In genomic region chr9:115637661-115638060, GRCh38 we compare ENCODE assay signal across 21 cellular contexts.
DNase-seq lines count a peak whose midpoint lies in the region; FAIRE-seq and TF ChIP-seq lines count a peak whose summit lies in the region.
"Had no signal": no experiment of that assay in that cellular context is flagged by ENCODE, and none has a peak within 500 bp of the region (broad histone marks: within the 10 kb centered on the region; RNA-seq: fewer than 3 reads in every experiment).

No MANE protein-coding gene starts in this region.

- peak; percentile 39 for DNase-seq in AG10803 (ENCODE audit: low read depth)
- DNase-seq in GM23248, result peak; percentile 21
- DNase-seq in astrocyte (ENCODE audit: low read depth), result peak; percentile 28
- DNase-seq in fibroblast of the aortic adventitia (ENCODE audit: low read depth), result peak; percentile 64
- no peak for DNase-seq in 8988T
- no peak for DNase-seq in COR-L47 (lab: John Stamatoyannopoulos, UW)
- DNase-seq in NCI-H2196 treated with DMSO at 0.1 percent for 48 hours (lab: John Stamatoyannopoulos, UW; ENCODE audit: unreplicated experiment), result no peak
- DNase-seq: Caco-2; CD8-positive, alpha-beta memory T cell; GDM1; HCEC 1CT; KBM-7 had no signal

- H2AFZ ChIP-seq in GM23248 (no peak overlapping the region), astrocyte (ENCODE audit: low read depth, low read length) (no peak overlapping the region)
- H2AFZ ChIP-seq: GM23338 had no signal

- H3K4me2 ChIP-seq in GM23248 (ENCODE audit: unreplicated experiment) (no peak overlapping the region), astrocyte (ENCODE audit: low read length) (no peak overlapping the region)
- H3K4me2 ChIP-seq: BLaER1 treated with 17β-estradiol and CSF1 and Interleukin-3, amounts not matched to agents 10 nM and 100 nM; GM23338 had no signal

- in situ Hi-C loops in GM23248 (cut with MboI), result no loop called here

- H3K4me3 ChIP-seq in AG10803 (ENCODE audit: low read length), result no peak overlapping the region
- H3K4me3 ChIP-seq in GM23248, result no peak overlapping the region
- no peak overlapping the region for H3K4me3 ChIP-seq in astrocyte (ENCODE audit: insufficient read depth, low read depth, low read length)
- no peak overlapping the region for H3K4me3 ChIP-seq in fibroblast of the aortic adventitia (ENCODE audit: low read depth, low read length)
- H3K4me3 ChIP-seq: BLaER1 treated with 17β-estradiol and CSF1 and Interleukin-3, amounts not matched to agents 10 nM and 100 nM; GM23338 had no signal

- no peak overlapping the region for H3K27ac ChIP-seq in GM23248
- no peak overlapping the region for H3K27ac ChIP-seq in astrocyte (ENCODE audit: low read depth, low read length)
- H3K27ac ChIP-seq: BLaER1 treated with 17β-estradiol and CSF1 and Interleukin-3, amounts not matched to agents 10 nM and 100 nM; HL-60 had no signal

- H3F3A ChIP-seq in GM23248 (ENCODE audit: insufficient read depth), result peaks cover 28% of the 10 kb centered on the region

- H3K9me2 ChIP-seq in GM23248 (ENCODE audit: insufficient read depth), result no peaks in the 10 kb centered on the region

- no peaks in the 10 kb centered on the region for H3K9me3 ChIP-seq in GM23248 (ENCODE audit: low read depth)
- no peaks in the 10 kb centered on the region for H3K9me3 ChIP-seq in astrocyte (ENCODE audit: insufficient read depth, low read depth, low read length)
- H3K9me3 ChIP-seq: BLaER1 treated with 17β-estradiol and CSF1 and Interleukin-3, amounts not matched to agents 10 nM and 100 nM; Caco-2 had no signal

- H3K27me3 Mint-ChIP-seq in astrocyte (ENCODE audit: low read depth, unreplicated experiment), result no peaks in the 10 kb centered on the region
- H3K27me3 Mint-ChIP-seq: IgD-negative memory B cell had no signal

- no peaks in the 10 kb centered on the region for H3K9me3 Mint-ChIP-seq in astrocyte (ENCODE audit: unreplicated experiment)
- H3K9me3 Mint-ChIP-seq: GM23338, IgD-negative memory B cell had no signal

- TF ChIP-seq CTCF in AG10803 (conservative IDR thresholded peaks at IDR 0.05; ENCODE audit: low read length), result no peak
- no peak for TF ChIP-seq CTCF in astrocyte (IDR thresholded peaks at IDR 0.05; ENCODE audit: insufficient read depth, low read depth, low read length)
- no peak for TF ChIP-seq CTCF in fibroblast of the aortic adventitia (IDR thresholded peaks at IDR 0.05; ENCODE audit: insufficient read depth, low read length)

- H3K4me1 Mint-ChIP-seq in astrocyte (ENCODE audit: low read depth, unreplicated experiment), result peaks cover 52% of the 10 kb centered on the region
- H3K4me1 Mint-ChIP-seq: B cell; CD8-positive, alpha-beta memory T cell; GM23338; IgD-negative memory B cell had no signal

- H3K79me2 ChIP-seq in GM23248 (ENCODE audit: insufficient read depth) (no peaks in the 10 kb centered on the region), astrocyte (ENCODE audit: insufficient read depth, low read length) (no peaks in the 10 kb centered on the region)

- H3K36me3 Mint-ChIP-seq in astrocyte (ENCODE audit: low read depth, unreplicated experiment), result no peaks in the 10 kb centered on the region
- H3K36me3 Mint-ChIP-seq: CD8-positive, alpha-beta memory T cell; IgD-negative memory B cell had no signal

- peak; percentile 63 for FAIRE-seq in astrocyte (lab: Jason Lieb, UNC)
- FAIRE-seq: A204.1, D721Med, GM12892, GM18507 had no signal

- H3K27ac Mint-ChIP-seq in astrocyte (ENCODE audit: unreplicated experiment), result no peak overlapping the region
- H3K27ac Mint-ChIP-seq: B cell, GM23338, IgD-negative memory B cell had no signal

- H4K20me1 ChIP-seq in GM23248 (ENCODE audit: insufficient read depth) (no peaks in the 10 kb centered on the region), astrocyte (ENCODE audit: insufficient read depth, low read length) (no peaks in the 10 kb centered on the region)
- H4K20me1 ChIP-seq: BLaER1 treated with 17β-estradiol and CSF1 and Interleukin-3, amounts not matched to agents 10 nM and 100 nM had no signal

- H3K36me3 ChIP-seq in GM23248 (ENCODE audit: low read depth) (no peaks in the 10 kb centered on the region), astrocyte (ENCODE audit: insufficient read depth, low read length) (no peaks in the 10 kb centered on the region)
- H3K36me3 ChIP-seq: BLaER1 treated with 17β-estradiol and CSF1 and Interleukin-3, amounts not matched to agents 10 nM and 100 nM had no signal

- H3K9ac ChIP-seq in GM23248, result no peak overlapping the region
- no peak overlapping the region for H3K9ac ChIP-seq in astrocyte (ENCODE audit: low read length)
- H3K9ac ChIP-seq: BLaER1 treated with 17β-estradiol and CSF1 and Interleukin-3, amounts not matched to agents 10 nM and 100 nM had no signal

- no peak overlapping the region for H3K4me3 Mint-ChIP-seq in astrocyte (ENCODE audit: unreplicated experiment)
- H3K4me3 Mint-ChIP-seq: B cell; CD8-positive, alpha-beta memory T cell; GM23338; IgD-negative memory B cell had no signal

- H3K27me3 ChIP-seq in GM23248 (replicated peaks; ENCODE audit: insufficient read depth) (no peaks in the 10 kb centered on the region), astrocyte (ENCODE audit: insufficient read depth, low read length) (no peaks in the 10 kb centered on the region)
- H3K27me3 ChIP-seq: BLaER1 treated with 17β-estradiol and CSF1 and Interleukin-3, amounts not matched to agents 10 nM and 100 nM had no signal

- H3K4me1 ChIP-seq in GM23248 (ENCODE audit: insufficient read depth) (peaks cover 52% of the 10 kb centered on the region), astrocyte (ENCODE audit: insufficient read depth, low read length) (peaks cover 21% of the 10 kb centered on the region)
- H3K4me1 ChIP-seq: BLaER1 treated with 17β-estradiol and CSF1 and Interleukin-3, amounts not matched to agents 10 nM and 100 nM; Caco-2 had no signal

Comparison
In these comparisons a context has a peak if more than half of its experiments do, and no peak if none do; other contexts are left out.
1. DNase-seq: peak in AG10803 (single experiment), GM23248 (single experiment), astrocyte (single experiment) and fibroblast of the aortic adventitia (single experiment); none in 8988T (single experiment), COR-L47 (single experiment) and NCI-H2196 treated with DMSO at 0.1 percent for 48 hours (single experiment).